31 cellular contexts compared by ENCODE assay signal in the genomic region with DNA sequence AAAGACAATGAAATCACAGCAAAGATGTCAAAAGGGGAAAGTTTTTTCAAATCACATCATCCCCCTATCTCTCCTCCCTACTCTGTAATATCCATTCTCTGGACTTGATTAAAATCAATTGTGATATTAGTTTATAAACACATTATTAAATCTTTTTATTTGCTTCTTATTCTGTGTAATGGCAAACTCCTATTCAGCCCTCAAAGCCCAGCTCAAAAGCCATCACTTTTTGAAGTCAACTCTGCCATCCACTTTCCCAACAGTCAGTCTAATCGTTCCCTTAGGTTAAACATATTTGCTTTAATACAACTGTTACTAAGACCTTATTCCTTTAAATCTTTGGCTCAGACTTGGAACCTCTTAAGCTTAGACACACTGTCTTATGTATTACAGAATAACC.
"Had no signal": no experiment of that assay in that cellular context is flagged by ENCODE, and none has a peak within 500 bp of the region (broad histone marks: within the 10 kb centered on the region; RNA-seq: fewer than 3 reads in every experiment).

No MANE protein-coding gene starts in this region.

- H3K36me3 Mint-ChIP-seq: naive B cell; naive thymus-derived CD8-positive, alpha-beta T cell; natural killer cell treated with Interleukin-12 subunit alpha and Interleukin-12 subunit beta and Interleukin-15 and Interleukin-18, amount 100 ng/mL, for 72 hours; stimulated activated memory B cell treated with anti-CD40 and anti-IgM and Interleukin-4, amounts not matched to agents 10 μg/mL and 1 μg/mL and 100 μg/mL, for 72 hours; type B pancreatic cell had no signal

- H3K4me1 ChIP-seq: neural progenitor cell, pancreas, prostate gland, right lobe of liver, sigmoid colon, spleen, suprapubic skin, testis, tibial artery, transverse colon, upper lobe of right lung, uterus had no signal

- H3K27ac Mint-ChIP-seq: naive B cell; naive thymus-derived CD8-positive, alpha-beta T cell; natural killer cell treated with Interleukin-12 subunit alpha and Interleukin-12 subunit beta and Interleukin-15 and Interleukin-18, amount 100 ng/mL, for 72 hours; nephron progenitor cell; stimulated activated memory B cell treated with anti-CD40 and anti-IgM and Interleukin-4, amounts not matched to agents 10 μg/mL and 1 μg/mL and 100 μg/mL, for 72 hours; stimulated activated naive CD8-positive, alpha-beta T cell treated with anti-CD3 and anti-CD28 coated beads, Interleukin-15, amount 100 ng/mL, for 72 hours; type B pancreatic cell had no signal

- H3K9ac ChIP-seq: neural progenitor cell had no signal

- DNase-seq: naive B cell; naive thymus-derived CD8-positive, alpha-beta T cell; nephron progenitor cell; nucleus accumbens; pancreas; right cardiac atrium; right lobe of liver; sigmoid colon; small intestine; spleen; stimulated activated CD4-positive, alpha-beta T cell treated with anti-CD3 and anti-CD28 coated beads, Interleukin-12 subunit alpha, Interleukin-12 subunit beta, amount 100 ng/mL, for 4 hours; stimulated activated CD4-positive, alpha-beta T cell treated with anti-CD3 and anti-CD28 coated beads, Interleukin-1b, Interleukin-23, amount 100 ng/mL, for 48 hours; stimulated activated CD4-positive, alpha-beta T cell treated with anti-CD3 and anti-CD28 coated beads, Interleukin-4, amount 100 ng/mL, for 1 hour; stimulated activated CD4-positive, alpha-beta T cell treated with anti-CD3 and anti-CD28 coated beads, Interleukin-4, amount 100 ng/mL, for 4 hours; stimulated activated CD8-positive, alpha-beta memory T cell treated with anti-CD3 and anti-CD28 coated beads, Interleukin-4, amount 100 ng/mL, for 48 hours; stimulated activated naive CD4-positive, alpha-beta T cell; stimulated activated naive CD8-positive, alpha-beta T cell treated with anti-CD3 and anti-CD28 coated beads, Interleukin-15, amount 100 ng/mL, for 72 hours; stimulated activated naive CD8-positive, alpha-beta T cell treated with anti-CD3 and anti-CD28 coated beads, Interleukin-15, Interleukin-2, amounts not matched to agents 100 U/mL and 50 U/mL, for 24 hours; substantia nigra; testis; tibial artery; transverse colon; upper lobe of right lung; uterus had no signal

- H3K27ac ChIP-seq: neural progenitor cell, neutrophil, pancreas, prostate gland, right lobe of liver, sigmoid colon, spleen, suprapubic skin, testis, tibial artery, transverse colon, upper lobe of right lung, uterus had no signal

- H3K4me3 Mint-ChIP-seq: naive B cell; naive thymus-derived CD8-positive, alpha-beta T cell; natural killer cell treated with Interleukin-12 subunit alpha and Interleukin-12 subunit beta and Interleukin-15 and Interleukin-18, amount 100 ng/mL, for 72 hours; nephron progenitor cell; neural progenitor cell; stimulated activated memory B cell treated with anti-CD40 and anti-IgM and Interleukin-4, amounts not matched to agents 10 μg/mL and 1 μg/mL and 100 μg/mL, for 72 hours; stimulated activated naive CD8-positive, alpha-beta T cell treated with anti-CD3 and anti-CD28 coated beads, Interleukin-15, amount 100 ng/mL, for 72 hours; type B pancreatic cell had no signal

- H3K36me3 ChIP-seq: neural progenitor cell, neutrophil, pancreas, prostate gland, right lobe of liver, sigmoid colon, spleen, suprapubic skin, tibial artery, transverse colon, upper lobe of right lung, uterus had no signal

- H3K4me3 ChIP-seq: neural progenitor cell, pancreas, prostate gland, right lobe of liver, sigmoid colon, spleen, suprapubic skin, testis, tibial artery, transverse colon, upper lobe of right lung, uterus had no signal

- H3K4me1 Mint-ChIP-seq: naive B cell; naive thymus-derived CD8-positive, alpha-beta T cell; nephron progenitor cell; stimulated activated memory B cell treated with anti-CD40 and anti-IgM and Interleukin-4, amounts not matched to agents 10 μg/mL and 1 μg/mL and 100 μg/mL, for 72 hours; stimulated activated naive CD8-positive, alpha-beta T cell treated with anti-CD3 and anti-CD28 coated beads, Interleukin-15, amount 100 ng/mL, for 72 hours had no signal

- H3K9me3 ChIP-seq: neutrophil, pancreas, prostate gland, right lobe of liver, sigmoid colon, suprapubic skin, testis, tibial artery, transverse colon, upper lobe of right lung, uterus had no signal

- H3K9me3 Mint-ChIP-seq: natural killer cell treated with Interleukin-12 subunit alpha and Interleukin-12 subunit beta and Interleukin-15 and Interleukin-18, amount 100 ng/mL, for 72 hours; type B pancreatic cell had no signal

- H3K27me3 ChIP-seq: neural progenitor cell, neutrophil, pancreas, right lobe of liver, sigmoid colon, spleen, suprapubic skin, testis, tibial artery, transverse colon, upper lobe of right lung, uterus had no signal

- H3K27me3 Mint-ChIP-seq: naive B cell; naive thymus-derived CD8-positive, alpha-beta T cell; natural killer cell treated with Interleukin-12 subunit alpha and Interleukin-12 subunit beta and Interleukin-15 and Interleukin-18, amount 100 ng/mL, for 72 hours; stimulated activated memory B cell treated with anti-CD40 and anti-IgM and Interleukin-4, amounts not matched to agents 10 μg/mL and 1 μg/mL and 100 μg/mL, for 72 hours; stimulated activated naive CD8-positive, alpha-beta T cell treated with anti-CD3 and anti-CD28 coated beads, Interleukin-15, amount 100 ng/mL, for 72 hours had no signal

- H3K4me2 ChIP-seq: neural progenitor cell had no signal
